ENCODE assay signal across 17 cellular contexts in the genomic region with DNA sequence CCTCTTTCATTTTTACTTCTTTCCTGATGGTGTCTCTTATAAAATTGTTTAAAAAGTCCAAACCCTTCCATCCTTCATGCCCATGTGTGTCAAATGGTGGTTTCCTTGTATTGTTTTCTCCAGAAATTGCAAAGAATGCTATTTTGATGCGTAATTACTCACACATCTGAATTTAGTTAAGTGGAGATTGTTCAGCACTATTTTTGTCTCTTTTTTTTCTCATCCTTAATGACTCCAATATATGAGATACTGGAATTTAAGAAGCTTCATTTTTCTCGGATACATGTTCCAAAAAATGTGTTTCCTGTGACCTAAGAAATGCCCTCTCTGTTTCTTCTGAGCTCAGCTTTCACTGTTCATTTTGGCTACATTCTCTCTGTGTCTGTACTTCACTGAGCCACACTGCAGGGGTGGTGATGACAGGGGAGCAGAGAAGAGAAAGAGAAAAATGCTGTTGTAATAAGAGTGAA.
DNase-seq lines count a peak whose midpoint lies in the region; ATAC-seq and TF ChIP-seq lines count a peak whose summit lies in the region.
"Had no signal": no experiment of that assay in that cellular context is flagged by ENCODE, and none has a peak within 500 bp of the region (broad histone marks: within the 10 kb centered on the region; RNA-seq: fewer than 3 reads in every experiment).

No MANE protein-coding gene starts in this region.

- H3K27me3 Mint-ChIP-seq in nephron (ENCODE audit: low read depth) (no peaks in the 10 kb centered on the region), T-helper 17 cell (no peaks in the 10 kb centered on the region)
- H3K27me3 Mint-ChIP-seq: activated CD4-positive, alpha-beta memory T cell treated with anti-CD3 and anti-CD28 coated beads, Interleukin-2, amount 10 ng/mL, durations not matched to agents 7 days and 5 days; activated T-helper 17 cell treated with anti-CD3 and anti-CD28 coated beads, Interleukin-2, amount 50 U/mL, for 72 hours had no signal

- peak overlapping the region; percentile 63 for H3K4me3 ChIP-seq in SK-N-MC
- H3K4me3 ChIP-seq: gastroesophageal sphincter, mucosa of descending colon, ovary, SJSA1 had no signal

- H3K9me3 ChIP-seq in SK-N-MC (ENCODE audit: low read depth, low read length) (no peaks in the 10 kb centered on the region), T-helper 17 cell (ENCODE audit: control insufficient read depth, low read length, poor library complexity, severe bottlenecking) (no peaks in the 10 kb centered on the region)
- H3K9me3 ChIP-seq: gastroesophageal sphincter, mucosa of descending colon, ovary, SJSA1 had no signal

- H3K36me3 ChIP-seq in SK-N-MC (ENCODE audit: insufficient read depth, low read length): no peaks in the 10 kb centered on the region
- H3K36me3 ChIP-seq: gastroesophageal sphincter, ovary, SJSA1 had no signal

- no peak for TF ChIP-seq CTCF in AG09319 (IDR thresholded peaks at IDR 0.05; ENCODE audit: low read depth, low read length)
- TF ChIP-seq CTCF in nephron (IDR thresholded peaks at IDR 0.05; ENCODE audit: unreplicated experiment in 3 of 3): no peak

- no peaks in the 10 kb centered on the region for H3K9me3 Mint-ChIP-seq in nephron
- H3K9me3 Mint-ChIP-seq: activated CD4-positive, alpha-beta memory T cell treated with anti-CD3 and anti-CD28 coated beads, Interleukin-2, amount 10 ng/mL, durations not matched to agents 7 days and 5 days; activated T-helper 17 cell treated with anti-CD3 and anti-CD28 coated beads, Interleukin-2, amount 50 U/mL, for 72 hours had no signal

- H3K4me3 Mint-ChIP-seq in nephron (no peak overlapping the region), T-helper 17 cell (no peak overlapping the region)
- H3K4me3 Mint-ChIP-seq: activated CD4-positive, alpha-beta memory T cell treated with anti-CD3 and anti-CD28 coated beads, Interleukin-2, amount 10 ng/mL, durations not matched to agents 7 days and 5 days; activated T-helper 17 cell treated with anti-CD3 and anti-CD28 coated beads, Interleukin-2, amount 50 U/mL, for 72 hours had no signal

- DNase-seq in AG09319 (ENCODE audit: extremely low read depth, low read depth) (peak; percentile 16), SK-N-MC (ENCODE audit: low read depth, low spot score) (peak; percentile 37), fibroblast of gingiva (ENCODE audit: low read depth) (peak; percentile 92), T-helper 17 cell (no peak), UCSD-AML1 (lab: John Stamatoyannopoulos, UW; ENCODE audit: unreplicated experiment) (no peak)
- DNase-seq: activated CD4-positive, alpha-beta memory T cell treated with anti-CD3 and anti-CD28 coated beads, Interleukin-2, amount 10 ng/mL, durations not matched to agents 7 days and 5 days; islet precursor cell; mucosa of descending colon; NCI-H1417 treated with DMSO at 0.1 percent for 48 hours; NCI-H2227 treated with DMSO at 0.1 percent for 48 hours; ovary had no signal

- H3K27ac Mint-ChIP-seq in nephron (peak overlapping the region; percentile 66 to 78 (median 75)), T-helper 17 cell (no peak overlapping the region)
- H3K27ac Mint-ChIP-seq: activated CD4-positive, alpha-beta memory T cell treated with anti-CD3 and anti-CD28 coated beads, Interleukin-2, amount 10 ng/mL, durations not matched to agents 7 days and 5 days; activated T-helper 17 cell treated with anti-CD3 and anti-CD28 coated beads, Interleukin-2, amount 50 U/mL, for 72 hours had no signal

- H3K4me1 Mint-ChIP-seq in nephron (peaks cover 43% of the 10 kb centered on the region), T-helper 17 cell (no peaks in the 10 kb centered on the region)
- H3K4me1 Mint-ChIP-seq: activated CD4-positive, alpha-beta memory T cell treated with anti-CD3 and anti-CD28 coated beads, Interleukin-2, amount 10 ng/mL, durations not matched to agents 7 days and 5 days; activated T-helper 17 cell treated with anti-CD3 and anti-CD28 coated beads, Interleukin-2, amount 50 U/mL, for 72 hours had no signal

- peak overlapping the region; percentile 67 for H3K9ac ChIP-seq in SK-N-MC (ENCODE audit: insufficient read length)

- H3K27ac ChIP-seq in SK-N-MC: peak overlapping the region; percentile 96
- H3K27ac ChIP-seq: gastroesophageal sphincter, ovary, SJSA1 had no signal

- H3K36me3 Mint-ChIP-seq in nephron (ENCODE audit: low read depth) (no peaks in the 10 kb centered on the region), T-helper 17 cell (ENCODE audit: low read depth) (no peaks in the 10 kb centered on the region)

- ATAC-seq in GM19324 (IDR thresholded peaks at IDR 0.05; ENCODE audit: low FRiP score, unreplicated experiment) (no peak), T-helper 17 cell (no peak), HG03045 (IDR thresholded peaks at IDR 0.05; ENCODE audit: unreplicated experiment) (no peak)
- ATAC-seq: activated T-helper 17 cell treated with anti-CD3 and anti-CD28 coated beads, Interleukin-2, amount 50 U/mL, for 72 hours; mucosa of descending colon had no signal

Comparison
In these comparisons a context has a peak if more than half of its experiments do, and no peak if none do; other contexts are left out.
1. DNase-seq: peak in AG09319 (single experiment), SK-N-MC (single experiment) and fibroblast of gingiva (single experiment); none in T-helper 17 cell (0 of 3) and UCSD-AML1 (single experiment).